ENCODE assay signal across 8 cellular contexts in the genomic region with DNA sequence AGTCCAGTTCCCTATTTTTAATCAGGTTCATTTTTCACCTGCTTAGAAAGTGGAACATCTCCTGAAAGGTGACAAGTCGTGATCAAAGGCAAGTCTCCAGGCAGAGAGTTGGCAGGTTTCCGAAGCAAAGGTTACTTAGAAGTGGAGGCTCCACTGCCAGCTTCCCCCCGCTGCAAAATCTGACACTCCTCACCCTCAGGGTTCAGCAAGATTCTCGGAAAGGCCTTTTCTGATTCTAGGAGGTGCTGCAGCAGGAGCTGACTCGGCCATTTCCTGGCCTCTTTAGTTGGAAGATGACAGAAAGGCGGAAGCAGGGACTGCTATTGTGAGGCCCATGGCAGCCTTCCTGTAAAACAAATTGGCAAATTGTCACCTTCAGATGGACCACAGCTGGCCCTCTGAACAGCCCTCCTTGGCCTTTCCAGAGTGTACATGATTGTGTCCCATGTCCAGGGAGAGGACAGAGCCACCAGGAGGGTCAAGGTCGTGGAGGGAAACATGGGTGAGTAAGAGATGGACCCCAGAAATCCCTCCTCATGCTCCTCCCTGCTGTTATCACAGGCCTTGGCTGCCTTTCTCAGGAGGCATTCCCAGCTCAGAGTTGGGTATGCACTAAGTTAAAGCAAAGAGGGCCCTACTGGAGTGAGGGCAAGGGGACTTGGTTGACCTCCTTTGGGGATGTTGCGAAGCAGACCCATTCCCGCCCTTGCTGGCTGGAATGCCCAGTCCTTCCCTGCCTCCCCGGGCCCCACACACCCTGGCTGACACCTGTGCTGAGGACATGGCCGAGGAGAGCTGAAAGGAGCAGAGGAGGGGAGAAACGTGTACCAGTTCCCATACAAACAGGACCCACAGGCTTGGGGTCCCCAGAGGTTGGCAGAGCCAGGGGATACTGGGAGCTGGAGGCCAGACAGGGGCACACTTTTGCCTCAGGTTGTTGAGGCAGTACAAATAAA.
DNase-seq lines count a peak whose midpoint lies in the region; ATAC-seq and TF ChIP-seq lines count a peak whose summit lies in the region.

No MANE protein-coding gene starts in this region.

- peaks cover 7% of the 10 kb centered on the region for H3K36me3 Mint-ChIP-seq in T-helper 1 cell treated with Interleukin-12 subunit alpha and Interleukin-12 subunit beta and Interleukin-4 antibody, amounts not matched to agents 30 μg/mL and 1 μg/mL, for 36 hours (ENCODE audit: low read depth)
- no peaks in the 10 kb centered on the region for H3K36me3 Mint-ChIP-seq in brain
- peaks cover 13% of the 10 kb centered on the region for H3K36me3 Mint-ChIP-seq in stimulated activated effector memory CD8-positive, alpha-beta T cell treated with anti-CD3 and anti-CD28 coated beads, Interleukin-12 subunit alpha, Interleukin-12 subunit beta, amount 100 ng/mL, for 72 hours

- H3K36me3 ChIP-seq in HUES6 (ENCODE audit: control insufficient read depth, insufficient read depth, low read length) (no peaks in the 10 kb centered on the region), lower lobe of right lung (no peaks in the 10 kb centered on the region)

- H3K9me3 Mint-ChIP-seq in T-helper 1 cell treated with Interleukin-12 subunit alpha and Interleukin-12 subunit beta and Interleukin-4 antibody, amounts not matched to agents 30 μg/mL and 1 μg/mL, for 36 hours, result no peaks in the 10 kb centered on the region
- H3K9me3 Mint-ChIP-seq in brain, result peaks cover 0 to 13% (median 0%) of the 10 kb centered on the region in 5 experiments
- no peaks in the 10 kb centered on the region for H3K9me3 Mint-ChIP-seq in stimulated activated effector memory CD8-positive, alpha-beta T cell treated with anti-CD3 and anti-CD28 coated beads, Interleukin-12 subunit alpha, Interleukin-12 subunit beta, amount 100 ng/mL, for 72 hours

- peaks cover 74% of the 10 kb centered on the region for H3K4me1 Mint-ChIP-seq in T-helper 1 cell treated with Interleukin-12 subunit alpha and Interleukin-12 subunit beta and Interleukin-4 antibody, amounts not matched to agents 30 μg/mL and 1 μg/mL, for 36 hours (ENCODE audit: low read depth)
- H3K4me1 Mint-ChIP-seq in brain, result peaks cover 100% of the 10 kb centered on the region
- peaks cover 79% of the 10 kb centered on the region for H3K4me1 Mint-ChIP-seq in stimulated activated effector memory CD8-positive, alpha-beta T cell treated with anti-CD3 and anti-CD28 coated beads, Interleukin-12 subunit alpha, Interleukin-12 subunit beta, amount 100 ng/mL, for 72 hours

- H3K4me3 Mint-ChIP-seq in T-helper 1 cell treated with Interleukin-12 subunit alpha and Interleukin-12 subunit beta and Interleukin-4 antibody, amounts not matched to agents 30 μg/mL and 1 μg/mL, for 36 hours, result peak overlapping the region; percentile 71
- H3K4me3 Mint-ChIP-seq in brain, result peak overlapping the region; percentile 67 to 82 (median 72)
- H3K4me3 Mint-ChIP-seq in stimulated activated effector memory CD8-positive, alpha-beta T cell treated with anti-CD3 and anti-CD28 coated beads, Interleukin-12 subunit alpha, Interleukin-12 subunit beta, amount 100 ng/mL, for 72 hours, result peak overlapping the region; percentile 63

- DNase-seq in lower lobe of right lung, result no peak
- peak; percentile 31 to 79 for DNase-seq in stimulated activated effector memory CD8-positive, alpha-beta T cell treated with anti-CD3 and anti-CD28 coated beads, Interleukin-12 subunit alpha, Interleukin-12 subunit beta, amount 100 ng/mL, for 72 hours (ENCODE audit: low spot score in 2 of 2)
- no peak for DNase-seq in mesenteric fat pad (ENCODE audit: low spot score)
- DNase-seq in SHP77 treated with DMSO at 0.1 percent for 48 hours (lab: John Stamatoyannopoulos, UW), result no peak
- no peak for DNase-seq in H4 (ENCODE audit: low spot score)

- H3K27ac Mint-ChIP-seq in T-helper 1 cell treated with Interleukin-12 subunit alpha and Interleukin-12 subunit beta and Interleukin-4 antibody, amounts not matched to agents 30 μg/mL and 1 μg/mL, for 36 hours, result peak overlapping the region; percentile 94
- peak overlapping the region; percentile 98 to 100 (median 99) for H3K27ac Mint-ChIP-seq in brain
- H3K27ac Mint-ChIP-seq in stimulated activated effector memory CD8-positive, alpha-beta T cell treated with anti-CD3 and anti-CD28 coated beads, Interleukin-12 subunit alpha, Interleukin-12 subunit beta, amount 100 ng/mL, for 72 hours, result peak overlapping the region; percentile 92

- H3K4me3 ChIP-seq in HUES6 (ENCODE audit: low read depth, low read length) (no peak overlapping the region), lower lobe of right lung (peak overlapping the region; percentile 34)

- H3K27ac ChIP-seq in HUES6 (ENCODE audit: low read depth, low read length) (peak overlapping the region; percentile 74), lower lobe of right lung (peak overlapping the region; percentile 99)

- ATAC-seq in lower lobe of right lung, result peak in 1 of 2 donors; percentile 4
- peak; percentile 57 for ATAC-seq in stimulated activated effector memory CD8-positive, alpha-beta T cell treated with anti-CD3 and anti-CD28 coated beads, Interleukin-12 subunit alpha, Interleukin-12 subunit beta, amount 100 ng/mL, for 72 hours

- intact Hi-C loops in lower lobe of right lung (cut with DNase I), result no loop called here

- TF ChIP-seq CTCF in brain (conservative IDR thresholded peaks at IDR 0.05) (no peak), lower lobe of right lung (IDR thresholded peaks at IDR 0.05) (no peak)

- H3K9me3 ChIP-seq in HUES6 (ENCODE audit: control insufficient read depth, insufficient read depth, low read depth, low read length) (no peaks in the 10 kb centered on the region), lower lobe of right lung (no peaks in the 10 kb centered on the region)

- H3K27me3 ChIP-seq in HUES6 (ENCODE audit: control insufficient read depth, insufficient read depth, low read length), result no peaks in the 10 kb centered on the region
- H3K27me3 ChIP-seq in lower lobe of right lung (ENCODE audit: low read depth), result no peaks in the 10 kb centered on the region

- H3K27me3 Mint-ChIP-seq in T-helper 1 cell treated with Interleukin-12 subunit alpha and Interleukin-12 subunit beta and Interleukin-4 antibody, amounts not matched to agents 30 μg/mL and 1 μg/mL, for 36 hours (ENCODE audit: low read depth), result no peaks in the 10 kb centered on the region
- no peaks in the 10 kb centered on the region for H3K27me3 Mint-ChIP-seq in brain

- H3K4me1 ChIP-seq in HUES6 (ENCODE audit: control insufficient read depth, insufficient read depth, low read length) (peaks cover 63% of the 10 kb centered on the region), lower lobe of right lung (peaks cover 79% of the 10 kb centered on the region)

- peak overlapping the region; percentile 63 for H3K9ac ChIP-seq in HUES6 (ENCODE audit: low read length)

Comparison
In these comparisons a context has a peak if more than half of its experiments do, and no peak if none do; other contexts are left out.
1. DNase-seq: peak in stimulated activated effector memory CD8-positive, alpha-beta T cell treated with anti-CD3 and anti-CD28 coated beads, Interleukin-12 subunit alpha, Interleukin-12 subunit beta, amount 100 ng/mL, for 72 hours (2 of 2); none in lower lobe of right lung (single experiment), mesenteric fat pad (single experiment), SHP77 treated with DMSO at 0.1 percent for 48 hours (single experiment) and H4 (single experiment).
2. Peak in every context shown above with its lines, with median percentiles within 50 percentile points of each other: H3K27ac Mint-ChIP-seq and H3K4me3 Mint-ChIP-seq.